In genomic region chr12:47772094-47772660, GRCh38 we compare ENCODE assay signal across 9 cellular contexts. TPM values are rescaled to one million over a fixed set of nuclear protein-coding genes. Genes with fewer than 3 reads are reported as not detected.
DNase-seq lines count a peak whose midpoint lies in the region; ATAC-seq and TF ChIP-seq lines count a peak whose summit lies in the region.
"Had no signal": no experiment of that assay in that cellular context is flagged by ENCODE, and none has a peak within 500 bp of the region (broad histone marks: within the 10 kb centered on the region; RNA-seq: fewer than 3 reads in every experiment).

No MANE protein-coding gene starts in this region.

- TF ChIP-seq CTCF in OCI-LY3 (IDR thresholded peaks at IDR 0.05; ENCODE audit: low read depth, low read length) (no peak), osteoblast (IDR thresholded peaks at IDR 0.05; ENCODE audit: extremely low read depth, low read depth, low read length) (no peak)

- peaks cover 12% of the 10 kb centered on the region for H3K36me3 Mint-ChIP-seq in effector memory CD8-positive, alpha-beta T cell (ENCODE audit: insufficient read depth)

- peak overlapping the region in 1 of 2 donors; percentile 80 for H3K27ac Mint-ChIP-seq in effector memory CD8-positive, alpha-beta T cell

- H3K4me2 ChIP-seq in OCI-LY3 (ENCODE audit: low read length) = peak overlapping the region; percentile 84
- peak overlapping the region; percentile 77 for H3K4me2 ChIP-seq in osteoblast (ENCODE audit: insufficient read depth, low read length)

- no peak for DNase-seq in effector memory CD8-positive, alpha-beta T cell
- peak; percentile 59 for DNase-seq in osteoblast (ENCODE audit: insufficient read length, low spot score, missing footprints)
- DNase-seq in NOMO-1 treated with DMSO at 0.1 percent for 48 hours (lab: John Stamatoyannopoulos, UW; ENCODE audit: unreplicated experiment) = no peak
- DNase-seq in NCI-H187 (lab: John Stamatoyannopoulos, UW) = no peak

- peak overlapping the region; percentile 86 to 92 for H3K4me3 Mint-ChIP-seq in effector memory CD8-positive, alpha-beta T cell

- H3K79me2 ChIP-seq in OCI-LY3 (ENCODE audit: low read length) (peaks cover 12% of the 10 kb centered on the region), osteoblast (ENCODE audit: insufficient read depth, low read length) (peaks cover 14% of the 10 kb centered on the region)

- H3K4me3 ChIP-seq in OCI-LY3 (ENCODE audit: low read length) = peak overlapping the region; percentile 99
- H3K4me3 ChIP-seq in osteoblast (ENCODE audit: insufficient read depth, low read length) = no peak overlapping the region

- no peak for ATAC-seq in effector memory CD8-positive, alpha-beta T cell (replicated peaks)
- ATAC-seq in HG02840 (IDR thresholded peaks at IDR 0.05; ENCODE audit: low FRiP score, unreplicated experiment) = no peak
- no peak for ATAC-seq in HG03571 (IDR thresholded peaks at IDR 0.05; ENCODE audit: unreplicated experiment)

- H4K20me1 ChIP-seq in OCI-LY3 (ENCODE audit: insufficient read depth, low read length) (0 out of 2 replicates have a peak, but pooled peaks cover 3% of the 10 kb centered on the region), osteoblast (ENCODE audit: insufficient read depth, low read length) (no peaks in the 10 kb centered on the region)

- H3K4me1 ChIP-seq in ES-I3 (ENCODE audit: insufficient read depth, low read length) = peaks cover 23% of the 10 kb centered on the region
- peaks cover 29% of the 10 kb centered on the region for H3K4me1 ChIP-seq in OCI-LY3 (ENCODE audit: low read length)
- peaks cover 50% of the 10 kb centered on the region for H3K4me1 ChIP-seq in osteoblast (ENCODE audit: insufficient read depth, low read length)

- H3K9ac ChIP-seq in ES-I3 (ENCODE audit: low read depth, low read length) (peak overlapping the region; percentile 78; the same call in 1 of the 2 replicates), OCI-LY3 (ENCODE audit: low read length) (peak overlapping the region; percentile 78; the same call in 1 of the 2 replicates)

- H3K27me3 ChIP-seq in OCI-LY3 (ENCODE audit: low read depth, low read length) (peaks cover 9% of the 10 kb centered on the region), osteoblast (ENCODE audit: insufficient read depth, low read length) (no peaks in the 10 kb centered on the region)

- H3K4me1 Mint-ChIP-seq in effector memory CD8-positive, alpha-beta T cell (ENCODE audit: low read depth in 2 of 2) = peaks cover 14 to 24% of the 10 kb centered on the region in 2 donors

- H3K9me3 Mint-ChIP-seq in effector memory CD8-positive, alpha-beta T cell = no peaks in the 10 kb centered on the region

- H3K27ac ChIP-seq in OCI-LY3 (ENCODE audit: low read length) = no peak overlapping the region
- no peak overlapping the region for H3K27ac ChIP-seq in osteoblast (ENCODE audit: low read depth, low read length)

- H2AFZ ChIP-seq in OCI-LY3 (ENCODE audit: low read depth, low read length) = peak overlapping the region; percentile 71; the same call in 1 of the 2 replicates
- H2AFZ ChIP-seq in osteoblast (ENCODE audit: low read length) = no peak overlapping the region

- H3K9me3 ChIP-seq in ES-I3 (ENCODE audit: control insufficient read depth, insufficient read depth, low read length) = no peaks in the 10 kb centered on the region
- no peaks in the 10 kb centered on the region for H3K9me3 ChIP-seq in OCI-LY3 (ENCODE audit: insufficient read depth, low read length)
- H3K9me3 ChIP-seq in osteoblast (ENCODE audit: low read depth, low read length) = no peaks in the 10 kb centered on the region

- H3K36me3 ChIP-seq in ES-I3 (ENCODE audit: insufficient read depth, low read length) (no peaks in the 10 kb centered on the region), OCI-LY3 (replicated peaks; ENCODE audit: low read depth, low read length) (no peaks in the 10 kb centered on the region), osteoblast (ENCODE audit: insufficient read depth, low read length) (no peaks in the 10 kb centered on the region)

- no peaks in the 10 kb centered on the region for H3K27me3 Mint-ChIP-seq in effector memory CD8-positive, alpha-beta T cell

RNA-seq across cellular contexts. Expression of gene SLC48A1, which starts 0.9 kb away (rescaled TPM):
- 18.0 and 19.2 TPM in 2 replicates for total RNA-seq in osteoblast

RNA-seq across cellular contexts. Expression of gene RAPGEF3, which starts 13.5 kb away (rescaled TPM):
- total RNA-seq in osteoblast = 3.5 and 4.3 TPM in 2 replicates

RNA-seq across cellular contexts. Expression of gene ENDOU, which starts 46.9 kb away (rescaled TPM):
- not detected in 2 replicates for total RNA-seq in osteoblast
- total RNA-seq: mucosa of gallbladder had no signal

RNA-seq across cellular contexts. Expression of gene HDAC7, which starts 47.5 kb away (rescaled TPM):
- 39.8 and 41.3 TPM in 2 replicates for total RNA-seq in osteoblast
